Comparison of ENCODE assay signal across 23 cellular contexts in the genomic region with DNA sequence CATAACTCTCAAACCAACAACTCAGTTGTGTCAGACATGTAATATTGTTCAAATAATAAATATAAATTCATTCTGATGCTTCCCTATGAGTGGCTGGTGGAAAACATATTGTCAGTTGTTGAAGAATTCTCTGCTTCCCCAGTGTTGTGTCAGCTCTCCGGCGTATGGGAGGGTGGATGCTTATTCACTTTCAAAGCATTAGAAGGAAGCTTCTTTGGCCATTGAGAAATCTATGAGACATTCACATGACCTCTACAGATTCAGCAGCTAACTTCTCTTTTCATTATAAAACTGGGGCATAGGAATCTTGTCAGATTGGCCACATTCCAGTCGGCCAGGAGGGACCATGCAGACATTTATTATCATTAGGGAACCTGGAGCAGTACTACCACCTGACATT. TPM values are rescaled to one million over a fixed set of nuclear protein-coding genes. Genes with fewer than 3 reads are reported as not detected.
A peak's percentile ranks its signal among the peaks of the same experiment; 100 is the strongest.
DNase-seq lines count a peak whose midpoint lies in the region; TF ChIP-seq lines count a peak whose summit lies in the region.
"Had no signal": no experiment of that assay in that cellular context is flagged by ENCODE, and none has a peak within 500 bp of the region (broad histone marks: within the 10 kb centered on the region; RNA-seq: fewer than 3 reads in every experiment).

No MANE protein-coding gene starts in this region.

- H3K27me3 ChIP-seq in mesendoderm (ENCODE audit: insufficient read depth, low read length, poor library complexity): no peaks in the 10 kb centered on the region

- H3K18ac ChIP-seq in mesendoderm (ENCODE audit: low read length): no peak overlapping the region

- H3K4me3 ChIP-seq in choroid plexus epithelial cell (ENCODE audit: low read depth, low read length) (no peak overlapping the region), mesendoderm (ENCODE audit: low read length) (no peak overlapping the region), lower leg skin (ENCODE audit: low read depth, poor library complexity, severe bottlenecking) (no peak overlapping the region)

- no peaks in the 10 kb centered on the region for H3K79me2 ChIP-seq in mesendoderm (ENCODE audit: control insufficient read depth, insufficient read depth, low read length)

- no peak overlapping the region for H3K9ac ChIP-seq in mesendoderm (ENCODE audit: low read length)

- no peak overlapping the region for H3K4ac ChIP-seq in mesendoderm (ENCODE audit: low read depth, low read length)

- H3K36me3 ChIP-seq in mesendoderm (ENCODE audit: control insufficient read depth, insufficient read depth, low read length): no peaks in the 10 kb centered on the region

- no peak overlapping the region for H3K56ac ChIP-seq in mesendoderm (ENCODE audit: low read length)

- no peak overlapping the region for H3K4me2 ChIP-seq in mesendoderm (ENCODE audit: low read length)

- no peak overlapping the region for H2BK120ac ChIP-seq in mesendoderm (ENCODE audit: low read depth, low read length)

- no peak overlapping the region for H4K8ac ChIP-seq in mesendoderm (ENCODE audit: low read depth, low read length)

- H2AK5ac ChIP-seq in mesendoderm (ENCODE audit: low read length): no peak overlapping the region

- TF ChIP-seq CTCF in choroid plexus epithelial cell (conservative IDR thresholded peaks at IDR 0.05; ENCODE audit: low read depth, low read length): no peak
- no peak for TF ChIP-seq CTCF in GM13976 (IDR thresholded peaks at IDR 0.05; ENCODE audit: borderline replicate concordance, control extremely low read depth, extremely low read depth, insufficient read depth, missing control alignments)
- no peak for TF ChIP-seq CTCF in lower leg skin (IDR thresholded peaks at IDR 0.05)

- TF ChIP-seq POLR2A in lower leg skin (IDR thresholded peaks at IDR 0.05): no peak

- peak overlapping the region; percentile 74 for H2BK15ac ChIP-seq in mesendoderm (replicated peaks; ENCODE audit: low read depth)

- no peaks in the 10 kb centered on the region for H3K79me1 ChIP-seq in mesendoderm (ENCODE audit: low read length)

- no peak overlapping the region for H4K5ac ChIP-seq in mesendoderm (ENCODE audit: low read length)

- H3K4me1 ChIP-seq in mesendoderm (ENCODE audit: control insufficient read depth, low read depth, low read length): no peaks in the 10 kb centered on the region

- in situ Hi-C loops in GM13976 (cut with MboI; ENCODE audit: low sequenced_read_pairs, unreplicated experiment): no loop called here

- no peak overlapping the region for H2BK5ac ChIP-seq in mesendoderm (ENCODE audit: low read length)

- intact Hi-C loops in lower leg skin (cut with DNase I; ENCODE audit: low total_unique reads): no loop called here

- WGBS in mesendoderm (ENCODE audit: extremely low coverage, insufficient coverage, low lambda C conversion rate): no CpG with 5 or more reads among the region's 3 CpGs
- 62 to 69% methylated on average over 3 of the region's 3 CpGs for WGBS in lower leg skin, 2 donors

- no peak overlapping the region for H3K23ac ChIP-seq in mesendoderm (ENCODE audit: low read length)

- peak; percentile 32 for DNase-seq in CD1c-positive myeloid dendritic cell (ENCODE audit: extremely low spot score)
- DNase-seq in M059J (ENCODE audit: low read depth): peak; percentile 3
- DNase-seq in choroid plexus epithelial cell (ENCODE audit: low read depth): peak; percentile 74
- no peak for DNase-seq in mesendoderm
- no peak for DNase-seq in NCI-H2227 (lab: John Stamatoyannopoulos, UW; ENCODE audit: unreplicated experiment)
- DNase-seq in GM13976 (ENCODE audit: low spot score): no peak
- no peak for DNase-seq in NCI-H2171 (lab: John Stamatoyannopoulos, UW)
- DNase-seq in lower leg skin (ENCODE audit: low spot score in 2 of 2): no peak
- DNase-seq: activated CD8-positive, alpha-beta memory T cell treated with anti-CD3 and anti-CD28 coated beads, Interleukin-2, amount 50 U/mL, for 48 hours; DMS79; erythroblast; NCI-H146; NCI-H2227 treated with DMSO at 0.1 percent for 48 hours; NCI-H82; SIG-M5; stimulated activated CD4-positive, alpha-beta T cell treated with anti-CD3 and anti-CD28 coated beads, Interleukin-1b, Interleukin-23, amount 100 ng/mL, for 48 hours; stimulated activated naive B cell treated with anti-CD40 and anti-IgM and Interleukin-4, amounts not matched to agents 10 μg/mL and 1 μg/mL and 100 μg/mL, for 72 hours had no signal

- no peak overlapping the region for H3K27ac ChIP-seq in mesendoderm (ENCODE audit: low read depth, low read length)

RNA-seq across cellular contexts. Expression of gene OR51V1, which starts 2.9 kb away (rescaled TPM):
- not detected in 2 replicates for total RNA-seq in M059J (2014; rRNA removed; shearing (Covaris generic))
- not detected for polyA plus RNA-seq in mesendoderm (2013, experiment 1 of 2)
- polyA plus RNA-seq in mesendoderm (2013, experiment 2 of 2): not detected
- not detected for total RNA-seq in lower leg skin
- total RNA-seq: dermis microvascular lymphatic vessel endothelial cell, MCF 10A, progenitor cell of endocrine pancreas, skeletal muscle tissue had no signal
- polyA plus RNA-seq: adipose tissue, thymus had no signal

RNA-seq across cellular contexts. Expression of gene HBB, which starts 29.3 kb away (rescaled TPM):
- not detected in 2 replicates for total RNA-seq in M059J (2014; rRNA removed; shearing (Covaris generic))
- not detected for polyA plus RNA-seq in mesendoderm (2013, experiment 1 of 2)
- polyA plus RNA-seq in mesendoderm (2013, experiment 2 of 2): not detected
- 10 to 100 TPM in 2 of 4 donors, 1 to 10 TPM in 1, under 1 TPM in 1; 0.56 to 65.8 (median 13.1) TPM for total RNA-seq in lower leg skin
- total RNA-seq: dermis microvascular lymphatic vessel endothelial cell, MCF 10A, progenitor cell of endocrine pancreas had no signal

RNA-seq across cellular contexts. Expression of gene HBD, which starts 36.7 kb away (rescaled TPM):
- total RNA-seq in M059J (2014; rRNA removed; shearing (Covaris generic)): 0.32 and 0.44 TPM in 2 replicates
- not detected for polyA plus RNA-seq in mesendoderm (2013, experiment 1 of 2)
- polyA plus RNA-seq in mesendoderm (2013, experiment 2 of 2): not detected
- not detected for total RNA-seq in lower leg skin
- total RNA-seq: dermis microvascular lymphatic vessel endothelial cell, MCF 10A, progenitor cell of endocrine pancreas, skeletal muscle tissue had no signal

RNA-seq across cellular contexts. Expression of gene OR52A1, which starts 43.0 kb away (rescaled TPM):
- not detected in 2 replicates for total RNA-seq in M059J (2014; rRNA removed; shearing (Covaris generic))
- polyA plus RNA-seq in mesendoderm (2013, experiment 1 of 2): 6.0 TPM
- polyA plus RNA-seq in mesendoderm (2013, experiment 2 of 2): 5.5 TPM
- not detected for total RNA-seq in lower leg skin
- total RNA-seq: dermis microvascular lymphatic vessel endothelial cell, MCF 10A, progenitor cell of endocrine pancreas, skeletal muscle tissue had no signal
- polyA plus RNA-seq: adipose tissue, thymus had no signal

RNA-seq across cellular contexts. Expression of gene HBG1, which starts 52.1 kb away (rescaled TPM):
- not detected in 2 replicates for total RNA-seq in M059J (2014; rRNA removed; shearing (Covaris generic))
- polyA plus RNA-seq in mesendoderm (2013, experiment 1 of 2): 0.18 TPM
- 0.06 TPM for polyA plus RNA-seq in mesendoderm (2013, experiment 2 of 2)
- total RNA-seq in lower leg skin: not detected
- total RNA-seq: dermis microvascular lymphatic vessel endothelial cell, MCF 10A, progenitor cell of endocrine pancreas had no signal
- polyA plus RNA-seq: adipose tissue had no signal

Comparison
In these comparisons a context has a peak if more than half of its experiments do, and no peak if none do; other contexts are left out.
1. DNase-seq: peak in CD1c-positive myeloid dendritic cell (single experiment), M059J (single experiment) and choroid plexus epithelial cell (single experiment); none in mesendoderm (single experiment), NCI-H2227 (single experiment), GM13976 (single experiment), NCI-H2171 (single experiment) and lower leg skin (0 of 2).